13 cellular contexts compared by ENCODE assay signal in the genomic region with DNA sequence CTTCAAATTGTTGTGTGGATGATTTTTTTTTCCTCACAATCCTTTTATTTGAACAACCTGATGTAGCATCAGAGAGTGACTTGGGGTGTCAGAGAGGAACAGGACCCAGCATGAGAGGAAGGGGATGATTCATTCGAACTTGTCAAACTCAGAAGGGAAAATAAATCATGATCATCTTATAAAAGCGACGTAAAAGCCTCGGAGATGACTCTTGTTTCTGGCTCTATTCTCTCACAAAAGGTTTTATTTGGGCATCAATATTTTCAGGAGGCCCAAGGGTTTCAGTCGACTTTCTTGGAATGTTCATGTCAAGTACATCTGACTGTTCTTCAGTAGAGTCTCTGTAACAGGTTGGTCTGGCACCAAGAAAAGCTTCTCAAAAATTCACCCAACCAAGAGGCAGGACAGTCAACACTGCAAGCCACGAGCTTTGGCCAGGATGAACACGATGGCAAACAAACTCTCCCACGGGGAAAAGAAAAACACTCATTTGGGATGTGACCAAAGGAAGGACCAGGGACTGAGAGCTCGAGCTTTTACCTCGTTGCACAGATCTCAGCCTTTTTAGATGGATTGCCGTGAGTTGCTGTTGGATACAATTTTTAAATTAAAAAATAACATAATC. TPM values are rescaled to one million over a fixed set of nuclear protein-coding genes. Genes with fewer than 3 reads are reported as not detected.
DNase-seq lines count a peak whose midpoint lies in the region; ATAC-seq, FAIRE-seq and TF ChIP-seq lines count a peak whose summit lies in the region.
"Had no signal": no experiment of that assay in that cellular context is flagged by ENCODE, and none has a peak within 500 bp of the region (broad histone marks: within the 10 kb centered on the region; RNA-seq: fewer than 3 reads in every experiment).

No MANE protein-coding gene starts in this region.

- no peak overlapping the region for H3K27ac ChIP-seq in A673 (ENCODE audit: low read depth, low read length, poor library complexity, severe bottlenecking)
- no peak overlapping the region for H3K27ac ChIP-seq in astrocyte (ENCODE audit: low read depth, low read length)
- peak overlapping the region; percentile 3 to 36 (median 13) for H3K27ac ChIP-seq in right lobe of liver
- H3K27ac ChIP-seq in GM23338 (ENCODE audit: low read depth), result no peak overlapping the region

- H3K36me3 Mint-ChIP-seq in astrocyte (ENCODE audit: low read depth, unreplicated experiment) (peaks cover 3% of the 10 kb centered on the region), GM23338 (ENCODE audit: low read depth) (no peaks in the 10 kb centered on the region)

- H3K4me3 Mint-ChIP-seq in astrocyte (ENCODE audit: unreplicated experiment) (no peak overlapping the region), GM23338 (no peak overlapping the region)

- CTCF ChIA-PET in A673 (lab: Charles Lee), result no interaction called here

- no peaks in the 10 kb centered on the region for H3K36me3 ChIP-seq in A673 (ENCODE audit: insufficient read depth, low read length, poor library complexity, severe bottlenecking)
- H3K36me3 ChIP-seq in astrocyte (ENCODE audit: insufficient read depth, low read length), result no peaks in the 10 kb centered on the region
- H3K36me3 ChIP-seq in right lobe of liver, result no peaks in the 10 kb centered on the region
- no peaks in the 10 kb centered on the region for H3K36me3 ChIP-seq in GM23338 (ENCODE audit: insufficient read depth)

- H3K9me3 ChIP-seq in A673 (ENCODE audit: low read depth, low read length, poor library complexity, severe bottlenecking) (no peaks in the 10 kb centered on the region), astrocyte (ENCODE audit: insufficient read depth, low read depth, low read length) (no peaks in the 10 kb centered on the region), right lobe of liver (no peaks in the 10 kb centered on the region)

- H3K27me3 ChIP-seq in A673 (replicated peaks; ENCODE audit: insufficient read depth, low read depth, low read length, poor library complexity), result no peaks in the 10 kb centered on the region
- H3K27me3 ChIP-seq in astrocyte (ENCODE audit: insufficient read depth, low read length), result no peaks in the 10 kb centered on the region
- no peaks in the 10 kb centered on the region for H3K27me3 ChIP-seq in right lobe of liver
- no peaks in the 10 kb centered on the region for H3K27me3 ChIP-seq in GM23338 (ENCODE audit: insufficient read depth)

- H3K27me3 Mint-ChIP-seq in astrocyte (ENCODE audit: low read depth, unreplicated experiment), result peaks cover 4% of the 10 kb centered on the region
- H3K27me3 Mint-ChIP-seq in GM23338 (ENCODE audit: insufficient read depth, low read depth, poor library complexity), result no peaks in the 10 kb centered on the region

- no TSS peak for BruUV-seq in A673 (replicated peaks; lab: Mats Ljungman, UMichigan)

- H2AFZ ChIP-seq in astrocyte (ENCODE audit: low read depth, low read length) (no peak overlapping the region), GM23338 (no peak overlapping the region)

- 67% methylated on average over 11 of the region's 11 CpGs for WGBS in right lobe of liver (ENCODE audit: insufficient coverage, low coverage, low lambda C conversion rate, missing lambda C conversion rate)

- TF ChIP-seq POLR2A in right lobe of liver (IDR thresholded peaks at IDR 0.05), result no peak

- no peaks in the 10 kb centered on the region for H3F3A ChIP-seq in GM23338 (replicated peaks; ENCODE audit: low read depth)

- TF ChIP-seq CTCF in A673 (conservative IDR thresholded peaks at IDR 0.05; ENCODE audit: low read depth, low read length) (no peak), astrocyte (IDR thresholded peaks at IDR 0.05; ENCODE audit: insufficient read depth, low read depth, low read length) (no peak), right lobe of liver (IDR thresholded peaks at IDR 0.05) (no peak), GM23338 (conservative IDR thresholded peaks at IDR 0.05; ENCODE audit: low read depth in 2 of 2) (no peak)

- H3K9me2 ChIP-seq in GM23338 (ENCODE audit: insufficient read depth), result no peaks in the 10 kb centered on the region

- H3K9ac ChIP-seq in astrocyte (ENCODE audit: low read length), result no peak overlapping the region

- H3K4me1 ChIP-seq in A673 (ENCODE audit: insufficient read depth, low read length, poor library complexity, severe bottlenecking) (no peaks in the 10 kb centered on the region), astrocyte (ENCODE audit: insufficient read depth, low read length) (peaks cover 14% of the 10 kb centered on the region), right lobe of liver (peaks cover 0 to 9% (median 0%) of the 10 kb centered on the region in 4 donors), GM23338 (ENCODE audit: insufficient read depth) (no peaks in the 10 kb centered on the region)

- intact Hi-C loops in A673 (cut with micrococcal nuclease; ENCODE audit: unreplicated experiment), result no loop called here
- intact Hi-C loops in right lobe of liver (cut with DNase I), result no loop called here

- ATAC-seq in right lobe of liver (peak; percentile 10 to 40 (median 18)), GM23338 (no peak), HG03039 (IDR thresholded peaks at IDR 0.05; ENCODE audit: unreplicated experiment) (no peak), HG03442 (IDR thresholded peaks at IDR 0.05; ENCODE audit: unreplicated experiment) (no peak)

- H3K27ac Mint-ChIP-seq in astrocyte (ENCODE audit: unreplicated experiment) (no peak overlapping the region), GM23338 (no peak overlapping the region)

- H3K4me1 Mint-ChIP-seq in astrocyte (ENCODE audit: low read depth, unreplicated experiment) (peaks cover 15% of the 10 kb centered on the region), GM23338 (peaks cover 3% of the 10 kb centered on the region; the same call in 1 of the 3 replicates)

- POLR2A ChIA-PET in A673 (lab: Charles Lee; ENCODE audit: low non-redundant PET), result no interaction called here

- H4K20me1 ChIP-seq in astrocyte (ENCODE audit: insufficient read depth, low read length) (no peaks in the 10 kb centered on the region), GM23338 (replicated peaks; ENCODE audit: insufficient read depth) (no peaks in the 10 kb centered on the region)

- DNase-seq in A673 (ENCODE audit: low spot score) (peak; percentile 22), GM03348 (ENCODE audit: low spot score) (peak; percentile 16), astrocyte (ENCODE audit: low read depth) (no peak), right lobe of liver (no peak), GM23338 (ENCODE audit: low spot score) (no peak), NCI-H526 (lab: John Stamatoyannopoulos, UW) (no peak)
- DNase-seq: DND-41, NCI-H1105 treated with DMSO at 0.1 percent for 48 hours, NCI-H2227 treated with DMSO at 0.1 percent for 48 hours had no signal

- H3K9me3 Mint-ChIP-seq in astrocyte (ENCODE audit: unreplicated experiment) (peaks cover 2% of the 10 kb centered on the region), GM23338 (no peaks in the 10 kb centered on the region)

- H3K4me2 ChIP-seq in astrocyte (ENCODE audit: low read length) (peak overlapping the region; percentile 39), GM23338 (no peak overlapping the region)

- H3K4me3 ChIP-seq in A673 (ENCODE audit: low read depth, low read length, poor library complexity, severe bottlenecking) (no peak overlapping the region), astrocyte (ENCODE audit: insufficient read depth, low read depth, low read length) (no peak overlapping the region), right lobe of liver (no peak overlapping the region), GM23338 (no peak overlapping the region)

- no peaks in the 10 kb centered on the region for H3K79me2 ChIP-seq in astrocyte (ENCODE audit: insufficient read depth, low read length)
- H3K79me2 ChIP-seq in GM23338 (replicated peaks; ENCODE audit: insufficient read depth), result no peaks in the 10 kb centered on the region

- no peak for FAIRE-seq in astrocyte (lab: Jason Lieb, UNC)
- FAIRE-seq: GM12891, urothelium cell line had no signal

TF ChIP-seq in GM23338, 12 proteins besides CTCF, POLR2A, EP300 and RAD21 (continues in another document):
- TF ChIP-seq POLR2AphosphoS5 (IDR thresholded peaks at IDR 0.05; ENCODE audit: low read depth) (no peak), JUNB (IDR thresholded peaks at IDR 0.05; ENCODE audit: unreplicated experiment) (no peak), EZH2 (IDR thresholded peaks at IDR 0.05; ENCODE audit: low read depth, unreplicated experiment) (no peak), EZH2phosphoT487 (IDR thresholded peaks at IDR 0.05; ENCODE audit: unreplicated experiment) (no peak), ZNF114 (CRISPR knock-in tag; IDR thresholded peaks at IDR 0.05) (no peak)
- TF ChIP-seq, protein P1, sequence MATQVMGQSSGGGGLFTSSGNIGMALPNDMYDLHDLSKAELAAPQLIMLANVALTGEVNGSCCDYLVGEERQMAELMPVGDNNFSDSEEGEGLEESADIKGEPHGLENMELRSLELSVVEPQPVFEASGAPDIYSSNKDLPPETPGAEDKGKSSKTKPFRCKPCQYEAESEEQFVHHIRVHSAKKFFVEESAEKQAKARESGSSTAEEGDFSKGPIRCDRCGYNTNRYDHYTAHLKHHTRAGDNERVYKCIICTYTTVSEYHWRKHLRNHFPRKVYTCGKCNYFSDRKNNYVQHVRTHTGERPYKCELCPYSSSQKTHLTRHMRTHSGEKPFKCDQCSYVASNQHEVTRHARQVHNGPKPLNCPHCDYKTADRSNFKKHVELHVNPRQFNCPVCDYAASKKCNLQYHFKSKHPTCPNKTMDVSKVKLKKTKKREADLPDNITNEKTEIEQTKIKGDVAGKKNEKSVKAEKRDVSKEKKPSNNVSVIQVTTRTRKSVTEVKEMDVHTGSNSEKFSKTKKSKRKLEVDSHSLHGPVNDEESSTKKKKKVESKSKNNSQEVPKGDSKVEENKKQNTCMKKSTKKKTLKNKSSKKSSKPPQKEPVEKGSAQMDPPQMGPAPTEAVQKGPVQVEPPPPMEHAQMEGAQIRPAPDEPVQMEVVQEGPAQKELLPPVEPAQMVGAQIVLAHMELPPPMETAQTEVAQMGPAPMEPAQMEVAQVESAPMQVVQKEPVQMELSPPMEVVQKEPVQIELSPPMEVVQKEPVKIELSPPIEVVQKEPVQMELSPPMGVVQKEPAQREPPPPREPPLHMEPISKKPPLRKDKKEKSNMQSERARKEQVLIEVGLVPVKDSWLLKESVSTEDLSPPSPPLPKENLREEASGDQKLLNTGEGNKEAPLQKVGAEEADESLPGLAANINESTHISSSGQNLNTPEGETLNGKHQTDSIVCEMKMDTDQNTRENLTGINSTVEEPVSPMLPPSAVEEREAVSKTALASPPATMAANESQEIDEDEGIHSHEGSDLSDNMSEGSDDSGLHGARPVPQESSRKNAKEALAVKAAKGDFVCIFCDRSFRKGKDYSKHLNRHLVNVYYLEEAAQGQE (IDR thresholded peaks at IDR 0.05; ENCODE audit: unreplicated experiment), result no peak

RNA-seq across cellular contexts. Expression of a gene that starts 55.1 kb away (rescaled TPM):
- total RNA-seq in A673 (2021) (8.8 and 13.9 TPM in 2 replicates), astrocyte (15.8 and 20.3 TPM in 2 replicates), right lobe of liver (100 to 1,000 TPM in 1 of 6 experiments, 10 to 100 TPM in 5; 38.5 to 121 (median 61.9) TPM)
- total RNA-seq in GM23338 (2014; rRNA removed; shearing (Covaris generic)), result 3.7 and 6.1 TPM in 2 replicates
- 5.0 TPM in 2 replicates for polyA plus RNA-seq in GM23338 (2016; fragmentation: Nextera tagmentation; extraction: Ambion mirVana)

Comparison
In these comparisons a context has a peak if more than half of its experiments do, and no peak if none do; other contexts are left out.
1. DNase-seq: peak in A673 (single experiment) and GM03348 (single experiment); none in astrocyte (single experiment), right lobe of liver (0 of 3), GM23338 (single experiment) and NCI-H526 (0 of 2).
2. H3K27ac ChIP-seq: peak in right lobe of liver (3 of 3); none in A673 (single experiment), astrocyte (single experiment) and GM23338 (single experiment).
3. ATAC-seq: peak in right lobe of liver (4 of 4); none in GM23338 (single experiment), HG03039 (single experiment) and HG03442 (single experiment).